9 cellular contexts compared by ENCODE assay signal in genomic region chr11:65743928-65744698, GRCh38. TPM values are rescaled to one million over a fixed set of nuclear protein-coding genes. Genes with fewer than 3 reads are reported as not detected.
DNase-seq lines count a peak whose midpoint lies in the region; ATAC-seq, FAIRE-seq and TF ChIP-seq lines count a peak whose summit lies in the region.
"Had no signal": no experiment of that assay in that cellular context is flagged by ENCODE, and none has a peak within 500 bp of the region (broad histone marks: within the 10 kb centered on the region; RNA-seq: fewer than 3 reads in every experiment).

No MANE protein-coding gene starts in this region.

- no peak overlapping the region for H3K4me3 Mint-ChIP-seq in CD8-positive, alpha-beta memory T cell

- H3K27me3 ChIP-seq in CD8-positive, alpha-beta memory T cell (ENCODE audit: insufficient read depth, low read length, poor library complexity, severe bottlenecking) = no peaks in the 10 kb centered on the region

- TF ChIP-seq POLR2A in GM12891 (IDR thresholded peaks at IDR 0.05; ENCODE audit: low read depth, low read length) = no peak

- POLR2A ChIA-PET in CD8-positive, alpha-beta memory T cell (lab: Charles Lee) = no interaction called here

- no peak overlapping the region for H3K27ac Mint-ChIP-seq in CD8-positive, alpha-beta memory T cell

- no peaks in the 10 kb centered on the region for H3K9me3 Mint-ChIP-seq in CD8-positive, alpha-beta memory T cell

- no peaks in the 10 kb centered on the region for H3K4me1 Mint-ChIP-seq in CD8-positive, alpha-beta memory T cell

- ATAC-seq in left ventricle myocardium superior (peak; percentile 73), GM21528 (IDR thresholded peaks at IDR 0.05; ENCODE audit: low FRiP score, unreplicated experiment) (no peak), GM18868 (IDR thresholded peaks at IDR 0.05; ENCODE audit: unreplicated experiment) (no peak)

- no peaks in the 10 kb centered on the region for H3K9me3 ChIP-seq in CD8-positive, alpha-beta memory T cell (ENCODE audit: low read length)

- intact Hi-C loops in left ventricle myocardium superior (cut with micrococcal nuclease) = no loop called here

- H3K4me1 ChIP-seq in CD8-positive, alpha-beta memory T cell (ENCODE audit: insufficient read depth, low read length) = no peaks in the 10 kb centered on the region

- CTCF ChIA-PET in CD8-positive, alpha-beta memory T cell (lab: Charles Lee) = interaction anchor here (0.9 kb wide), 1 partner anchor 8 kb away, joined by 3 read pairs; no protein-coding TSS in a partner anchor

- DNase-seq in AG08395 (ENCODE audit: low spot score) (peak; percentile 26), GM12891 (ENCODE audit: insufficient read length, low spot score) (no peak), RPMI7951 (ENCODE audit: low read depth) (peak; percentile 71), left ventricle myocardium superior (peak; percentile 46), amniotic stem cell (lab: John Stamatoyannopoulos, UW) (no peak)
- DNase-seq in CD8-positive, alpha-beta memory T cell = no peak

- FAIRE-seq in GM12891 (lab: Jason Lieb, UNC) = no peak

- no peak overlapping the region for H3K27ac ChIP-seq in CD8-positive, alpha-beta memory T cell (ENCODE audit: low read depth, low read length)

- no peak overlapping the region for H3K4me3 ChIP-seq in CD8-positive, alpha-beta memory T cell (ENCODE audit: low read length)

- H3K36me3 ChIP-seq in CD8-positive, alpha-beta memory T cell (ENCODE audit: insufficient read depth, low read length) = no peaks in the 10 kb centered on the region

- H3K36me3 Mint-ChIP-seq in CD8-positive, alpha-beta memory T cell = no peaks in the 10 kb centered on the region

- peaks cover 18 to 32% of the 10 kb centered on the region in 2 donors for H3K27me3 Mint-ChIP-seq in CD8-positive, alpha-beta memory T cell

TF ChIP-seq in GM12891, 5 proteins besides CTCF, POLR2A, EP300 and RAD21:
- TF ChIP-seq SPI1 (IDR thresholded peaks at IDR 0.05; ENCODE audit: low read depth, low read length) = peak; percentile 23; the same call in 1 of the 2 replicates
- TF ChIP-seq TAF1 (IDR thresholded peaks at IDR 0.05; ENCODE audit: low read depth, low read length) = no peak
- TF ChIP-seq POLR2AphosphoS5 (IDR thresholded peaks at IDR 0.05; ENCODE audit: low read depth, low read length) = no peak
- TF ChIP-seq PAX5 (IDR thresholded peaks at IDR 0.05; ENCODE audit: insufficient read depth, low read length, severe bottlenecking) = no peak
TF ChIP-seq in GM12891: peak in this region for 1.

RNA-seq across cellular contexts. Expression of gene RNASEH2C, which starts 23.5 kb away (rescaled TPM):
- polyA plus RNA-seq in GM12891 (2012; ENCODE audit: low read depth, missing spikeins) = 59.1 TPM
- total RNA-seq in RPMI7951 (2014; rRNA removed; shearing (Covaris generic)) = 38.3 and 54.8 TPM in 2 replicates
- 42.4 TPM for total RNA-seq in left ventricle myocardium superior
- total RNA-seq in CD8-positive, alpha-beta memory T cell = 100 to 1,000 TPM; 106 to 114 TPM
- polyA plus RNA-seq in CD8-positive, alpha-beta memory T cell = 87.7 TPM

RNA-seq across cellular contexts. Expression of gene KAT5, which starts 32.1 kb away (rescaled TPM):
- polyA plus RNA-seq in GM12891 (2012; ENCODE audit: low read depth, missing spikeins) = 31.9 TPM
- total RNA-seq in RPMI7951 (2014; rRNA removed; shearing (Covaris generic)) = 36.8 and 47.9 TPM in 2 replicates
- total RNA-seq in left ventricle myocardium superior = 50.1 TPM
- total RNA-seq in CD8-positive, alpha-beta memory T cell = 10 to 100 TPM; 79.9 to 87.1 TPM
- 49.5 TPM for polyA plus RNA-seq in CD8-positive, alpha-beta memory T cell

RNA-seq across cellular contexts. Expression of gene AP5B1, which starts 36.7 kb away (rescaled TPM):
- polyA plus RNA-seq in GM12891 (2012; ENCODE audit: low read depth, missing spikeins) = 4.8 TPM
- total RNA-seq in RPMI7951 (2014; rRNA removed; shearing (Covaris generic)) = 4.2 and 6.7 TPM in 2 replicates
- total RNA-seq in left ventricle myocardium superior = 6.7 TPM
- total RNA-seq in CD8-positive, alpha-beta memory T cell = 10 to 100 TPM; 16.2 to 17.4 TPM
- polyA plus RNA-seq in CD8-positive, alpha-beta memory T cell = 18.1 TPM

RNA-seq across cellular contexts. Expression of gene OVOL1, which starts 42.8 kb away (rescaled TPM):
- 0.09 TPM for polyA plus RNA-seq in GM12891 (2012; ENCODE audit: low read depth, missing spikeins)
- total RNA-seq in RPMI7951 (2014; rRNA removed; shearing (Covaris generic)) = not detected in 2 replicates
- total RNA-seq in left ventricle myocardium superior = not detected
- not detected for total RNA-seq in CD8-positive, alpha-beta memory T cell
- polyA plus RNA-seq in CD8-positive, alpha-beta memory T cell = not detected
- total RNA-seq: dermis microvascular lymphatic vessel endothelial cell had no signal

Comparison
In these comparisons a context has a peak if more than half of its experiments do, and no peak if none do; other contexts are left out.
1. DNase-seq: peak in AG08395 (single experiment), RPMI7951 (single experiment) and left ventricle myocardium superior (single experiment); none in GM12891 (single experiment), amniotic stem cell (single experiment) and CD8-positive, alpha-beta memory T cell (0 of 5).